In genomic region chr17:7479139-7479388, GRCh38 we compare ENCODE assay signal across 8 cellular contexts. TPM values are rescaled to one million over a fixed set of nuclear protein-coding genes. Genes with fewer than 3 reads are reported as not detected.
DNase-seq lines count a peak whose midpoint lies in the region; ATAC-seq and TF ChIP-seq lines count a peak whose summit lies in the region.

No MANE protein-coding gene starts in this region.

- H3K9me2 ChIP-seq in SK-N-SH: no peaks in the 10 kb centered on the region

- H3F3A ChIP-seq in SK-N-SH (replicated peaks; ENCODE audit: insufficient read depth): peaks cover 22% of the 10 kb centered on the region

- H3K4me3 ChIP-seq in GM08714 (ENCODE audit: low read length): peak overlapping the region; percentile 85
- peak overlapping the region; percentile 72 to 77 for H3K4me3 ChIP-seq in SK-N-SH (ENCODE audit: low read depth in 2 of 2, low read length in 1 of 2)
- H3K4me3 ChIP-seq in fibroblast of lung (replicated peaks in 1 of 4; ENCODE audit: control extremely low read depth in 1 of 4, insufficient read depth in 1 of 4, low read depth in 3 of 4, low read length in 4 of 4): peak overlapping the region; percentile 63 to 91 (median 82)
- H3K4me3 ChIP-seq in rectal smooth muscle tissue (ENCODE audit: low read length): peak overlapping the region; percentile 88

- no peak for TF ChIP-seq EP300 in SK-N-SH (IDR thresholded peaks at IDR 0.05; ENCODE audit: borderline replicate concordance in 1 of 2, low read depth in 1 of 2, low read length in 1 of 2)

- POLR2A ChIA-PET in SK-N-SH (lab: Yijun Ruan, JAX): interaction anchor here (0.6 to 2.1 kb wide), 7 partner anchors 15 to 209 kb away, joined by 3 to 9 read pairs (median 3); partner anchors contain the start of genes FGF11, MPDU1, TMEM256 and TP53

- DNase-seq in SK-N-SH: no peak
- no peak for DNase-seq in fibroblast of lung (ENCODE audit: low read depth in 2 of 2)
- no peak for DNase-seq in AG08396 (ENCODE audit: low spot score)
- no peak for DNase-seq in COLO668 (lab: John Stamatoyannopoulos, UW; ENCODE audit: unreplicated experiment)
- no peak for DNase-seq in OCI-M1 (lab: John Stamatoyannopoulos, UW)

- H3K79me2 ChIP-seq in SK-N-SH (ENCODE audit: insufficient read depth) (peaks cover 86% of the 10 kb centered on the region), fibroblast of lung (ENCODE audit: control insufficient read depth, insufficient read depth, low read length) (peaks cover 64% of the 10 kb centered on the region)

- H3K4me2 ChIP-seq in SK-N-SH (peak overlapping the region; percentile 95), fibroblast of lung (ENCODE audit: extremely low read depth, insufficient read depth, low read length) (peak overlapping the region; percentile 90)

- peaks cover 43% of the 10 kb centered on the region for H4K20me1 ChIP-seq in SK-N-SH (ENCODE audit: insufficient read depth)
- peaks cover 2% of the 10 kb centered on the region for H4K20me1 ChIP-seq in fibroblast of lung (ENCODE audit: control insufficient read depth, extremely low read depth, insufficient read depth, low read length)

- H2AFZ ChIP-seq in SK-N-SH (ENCODE audit: low read depth): no peak overlapping the region
- H2AFZ ChIP-seq in fibroblast of lung (ENCODE audit: low read length): no peak overlapping the region

- H3K9ac ChIP-seq in SK-N-SH (peak overlapping the region; percentile 97), fibroblast of lung (ENCODE audit: insufficient read depth, low read length) (peak overlapping the region; percentile 96), rectal smooth muscle tissue (ENCODE audit: low read length) (peak overlapping the region; percentile 85)

- ATAC-seq in GM18519 (IDR thresholded peaks at IDR 0.05; ENCODE audit: low FRiP score, unreplicated experiment): no peak

- TF ChIP-seq CTCF in SK-N-SH (IDR thresholded peaks at IDR 0.05) (no peak), fibroblast of lung (conservative IDR thresholded peaks at IDR 0.05 in 1 of 2, IDR thresholded peaks at IDR 0.05 in 1 of 2; ENCODE audit: low read depth in 1 of 2, low read length in 2 of 2) (no peak)

- no peaks in the 10 kb centered on the region for H3K9me3 ChIP-seq in SK-N-SH
- H3K9me3 ChIP-seq in fibroblast of lung (ENCODE audit: control insufficient read depth, insufficient read depth, low read depth, low read length): no peaks in the 10 kb centered on the region

- peak overlapping the region; percentile 78 to 90 for H3K27ac ChIP-seq in SK-N-SH (ENCODE audit: low read depth in 2 of 2, low read length in 1 of 2)
- H3K27ac ChIP-seq in fibroblast of lung (ENCODE audit: insufficient read depth, low read length): peak overlapping the region; percentile 91
- peak overlapping the region; percentile 99 for H3K27ac ChIP-seq in rectal smooth muscle tissue (ENCODE audit: low read depth, low read length)

- WGBS in SK-N-SH (ENCODE audit: low lambda C conversion rate): 0% methylated on average over 1 of the region's 27 CpGs

- CTCF ChIA-PET in SK-N-SH (lab: Yijun Ruan, JAX): interaction anchor here (0.8 to 2.0 kb wide), 4 partner anchors 24 to 82 kb away, joined by 4 to 11 read pairs (median 6); no protein-coding TSS in a partner anchor

- no peaks in the 10 kb centered on the region for H3K27me3 ChIP-seq in SK-N-SH (ENCODE audit: insufficient read depth)
- no peaks in the 10 kb centered on the region for H3K27me3 ChIP-seq in fibroblast of lung (ENCODE audit: control insufficient read depth, insufficient read depth, low read length)
- H3K27me3 ChIP-seq in rectal smooth muscle tissue (ENCODE audit: control insufficient read depth, insufficient read depth, low read length): no peaks in the 10 kb centered on the region

- no peaks in the 10 kb centered on the region for H3K36me3 ChIP-seq in SK-N-SH (replicated peaks in 1 of 2; ENCODE audit: control insufficient read depth in 1 of 2, insufficient read depth in 2 of 2, low read length in 1 of 2)
- peaks cover 2% of the 10 kb centered on the region for H3K36me3 ChIP-seq in fibroblast of lung (ENCODE audit: control insufficient read depth, insufficient read depth, low read length)
- H3K36me3 ChIP-seq in rectal smooth muscle tissue (ENCODE audit: control insufficient read depth, insufficient read depth, low read length): no peaks in the 10 kb centered on the region

- no peak for TF ChIP-seq RAD21 in SK-N-SH (IDR thresholded peaks at IDR 0.05; ENCODE audit: low read length)

- H3K4me1 ChIP-seq in SK-N-SH (ENCODE audit: control insufficient read depth in 1 of 2, insufficient read depth in 2 of 2, low read depth in 1 of 2, low read length in 1 of 2) (peaks cover 26 to 32% of the 10 kb centered on the region in 2 experiments; a peak in 2 of 4 replicates), fibroblast of lung (ENCODE audit: control insufficient read depth, extremely low read depth, insufficient read depth, low read length) (peaks cover 27% of the 10 kb centered on the region), rectal smooth muscle tissue (ENCODE audit: control insufficient read depth, insufficient read depth, low read length) (peaks cover 25% of the 10 kb centered on the region)

TF ChIP-seq in SK-N-SH, 30 proteins besides CTCF, POLR2A, EP300 and RAD21:
- no peak for TF ChIP-seq ELF1 (IDR thresholded peaks at IDR 0.05)
- 0 out of 2 replicates have a peak, but pooled peaks have one; percentile 48 for TF ChIP-seq YY1 (IDR thresholded peaks at IDR 0.05; ENCODE audit: low read depth)

RNA-seq across cellular contexts. Expression of gene ZBTB4, which starts 0.4 kb away (rescaled TPM):
- polyA plus RNA-seq in SK-N-SH (2012; rRNA removed) (11.4 and 12.8 TPM in 2 replicates), fibroblast of lung (21.3 and 22.3 TPM in 2 replicates)
- polyA plus RNA-seq in SK-N-SH (2012; cell fraction: cytosol; rRNA removed): 9.2 and 12.2 TPM in 2 replicates
- 22.1 and 27.1 TPM in 2 replicates for polyA plus RNA-seq in SK-N-SH (2012; cell fraction: nucleus; rRNA removed)
- total RNA-seq in fibroblast of lung: 16.4 and 29.9 TPM in 2 replicates
- 37.4 and 43.3 TPM in 2 replicates for polyA plus RNA-seq in fibroblast of lung (2012)
- polyA minus RNA-seq in fibroblast of lung (ENCODE audit: low replicate concordance): 74.3 and 81.7 TPM in 2 replicates

RNA-seq across cellular contexts. Expression of gene SLC35G6, which starts 2.2 kb away (rescaled TPM):
- polyA plus RNA-seq in SK-N-SH (2012; rRNA removed) (not detected in 2 replicates), fibroblast of lung (not detected in 2 replicates)
- polyA plus RNA-seq in SK-N-SH (2012; cell fraction: cytosol; rRNA removed): 0.03 TPM in 1 of 2 replicates, not detected in the other
- polyA plus RNA-seq in SK-N-SH (2012; cell fraction: nucleus; rRNA removed): not detected in 2 replicates
- not detected in 2 replicates for total RNA-seq in fibroblast of lung
- polyA plus RNA-seq in fibroblast of lung (2012): not detected in 2 replicates
- polyA minus RNA-seq in fibroblast of lung (ENCODE audit: low replicate concordance): not detected in 2 replicates

RNA-seq across cellular contexts. Expression of gene POLR2A, which starts 5.1 kb away (rescaled TPM):
- 19.0 and 37.3 TPM in 2 replicates for polyA plus RNA-seq in SK-N-SH (2012; rRNA removed)
- 16.7 and 21.1 TPM in 2 replicates for polyA plus RNA-seq in SK-N-SH (2012; cell fraction: cytosol; rRNA removed)
- polyA plus RNA-seq in SK-N-SH (2012; cell fraction: nucleus; rRNA removed): 90.5 and 92.5 TPM in 2 replicates
- 60.1 and 75.8 TPM in 2 replicates for total RNA-seq in fibroblast of lung
- 6.8 and 7.1 TPM in 2 replicates for polyA plus RNA-seq in fibroblast of lung
- polyA plus RNA-seq in fibroblast of lung (2012): 56.0 and 62.6 TPM in 2 replicates
- polyA minus RNA-seq in fibroblast of lung (ENCODE audit: low replicate concordance): 232 and 413 TPM in 2 replicates

RNA-seq across cellular contexts. Expression of gene CHRNB1, which starts 34.2 kb away (rescaled TPM):
- polyA plus RNA-seq in SK-N-SH (2012; rRNA removed): 26.8 and 29.7 TPM in 2 replicates
- polyA plus RNA-seq in SK-N-SH (2012; cell fraction: cytosol; rRNA removed): 26.0 and 28.7 TPM in 2 replicates
- 5.3 and 6.9 TPM in 2 replicates for polyA plus RNA-seq in SK-N-SH (2012; cell fraction: nucleus; rRNA removed)
- total RNA-seq in fibroblast of lung: 5.6 and 12.2 TPM in 2 replicates
- 6.3 and 9.2 TPM in 2 replicates for polyA plus RNA-seq in fibroblast of lung
- 4.4 and 7.1 TPM in 2 replicates for polyA plus RNA-seq in fibroblast of lung (2012)
- polyA minus RNA-seq in fibroblast of lung (ENCODE audit: low replicate concordance): 7.1 and 8.8 TPM in 2 replicates

RNA-seq across cellular contexts. Expression of gene FGF11, which starts 39.8 kb away (rescaled TPM):
- polyA plus RNA-seq in SK-N-SH (2012; rRNA removed) (1.9 and 2.5 TPM in 2 replicates), fibroblast of lung (0.43 and 0.87 TPM in 2 replicates)
- polyA plus RNA-seq in SK-N-SH (2012; cell fraction: cytosol; rRNA removed): 1.5 and 1.8 TPM in 2 replicates
- polyA plus RNA-seq in SK-N-SH (2012; cell fraction: nucleus; rRNA removed): 7.9 and 11.0 TPM in 2 replicates
- total RNA-seq in fibroblast of lung: 0.33 and 1.3 TPM in 2 replicates
- polyA plus RNA-seq in fibroblast of lung (2012): 0.44 and 0.79 TPM in 2 replicates
- polyA minus RNA-seq in fibroblast of lung (ENCODE audit: low replicate concordance): 0.43 and 5.0 TPM in 2 replicates
